30 cellular contexts compared by ENCODE assay signal in the genomic region with DNA sequence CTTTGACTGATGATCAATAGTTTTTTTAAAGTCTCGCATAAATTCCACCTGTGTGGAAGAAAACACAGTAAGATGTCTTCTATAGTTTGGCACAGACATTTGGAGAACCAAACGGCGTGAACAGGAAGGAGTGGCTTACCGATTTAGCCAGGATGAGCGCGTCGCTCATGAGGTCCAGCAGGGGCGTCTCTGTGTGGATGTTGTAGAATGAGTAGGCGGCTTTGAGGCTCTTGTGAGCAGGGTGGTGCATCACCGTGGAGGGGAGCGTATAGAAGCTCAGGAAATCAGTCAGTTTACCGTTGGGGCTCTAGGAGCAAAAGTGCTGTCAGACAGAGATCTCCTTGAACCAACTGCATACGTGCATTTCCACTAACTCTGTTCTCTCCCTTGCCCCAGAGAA. TPM values are rescaled to one million over a fixed set of nuclear protein-coding genes. Genes with fewer than 3 reads are reported as not detected.
DNase-seq lines count a peak whose midpoint lies in the region; FAIRE-seq and TF ChIP-seq lines count a peak whose summit lies in the region.
"Had no signal": no experiment of that assay in that cellular context is flagged by ENCODE, and none has a peak within 500 bp of the region (broad histone marks: within the 10 kb centered on the region; RNA-seq: fewer than 3 reads in every experiment).

No MANE protein-coding gene starts in this region.

- FAIRE-seq in urothelium cell line (lab: Jason Lieb, UNC), result peak; percentile 9
- FAIRE-seq: frontal cortex, GM12892 had no signal

- CTCF ChIA-PET in activated naive CD4-positive, alpha-beta T cell treated with anti-CD3 and anti-CD28 coated beads for 36 hours (lab: Charles Lee), result interaction anchor here (0.9 to 1.2 kb wide), 2 partner anchors 30 to 141 kb away, joined by 3 read pairs; no protein-coding TSS in a partner anchor
- CTCF ChIA-PET in activated naive CD4-positive, alpha-beta T cell treated with anti-CD3 and anti-CD28 coated beads, Interleukin-2, amount 10 ng/mL, durations not matched to agents 7 days and 5 days (lab: Charles Lee), result no interaction called here

- TF ChIP-seq POLR2A in NB4 (IDR thresholded peaks at IDR 0.05; ENCODE audit: extremely low read depth, insufficient read length) (no peak), spleen (IDR thresholded peaks at IDR 0.05) (no peak)

- no peak overlapping the region for H3K4me3 ChIP-seq in NB4 (ENCODE audit: low read depth, low read length)
- no peak overlapping the region for H3K4me3 ChIP-seq in endodermal cell (ENCODE audit: low read length)
- no peak overlapping the region for H3K4me3 ChIP-seq in spleen
- H3K4me3 ChIP-seq: breast epithelium, dorsolateral prefrontal cortex, heart right ventricle, lower lobe of right lung, sigmoid colon, testis had no signal

- no peak for TF ChIP-seq CTCF in NB4 (IDR thresholded peaks at IDR 0.05; ENCODE audit: low read depth, low read length)
- peak; percentile 41 for TF ChIP-seq CTCF in endodermal cell (conservative IDR thresholded peaks at IDR 0.05)
- no peak for TF ChIP-seq CTCF in spleen (IDR thresholded peaks at IDR 0.05 in 8 of 11, conservative IDR thresholded peaks at IDR 0.05 in 3 of 11)

- H3K9me3 Mint-ChIP-seq in activated naive CD4-positive, alpha-beta T cell treated with anti-CD3 and anti-CD28 coated beads for 36 hours, result no peaks in the 10 kb centered on the region
- no peaks in the 10 kb centered on the region for H3K9me3 Mint-ChIP-seq in activated naive CD4-positive, alpha-beta T cell treated with anti-CD3 and anti-CD28 coated beads, Interleukin-2, amount 10 ng/mL, durations not matched to agents 7 days and 5 days
- no peaks in the 10 kb centered on the region for H3K9me3 Mint-ChIP-seq in endodermal cell
- H3K9me3 Mint-ChIP-seq: activated CD4-positive, alpha-beta T cell treated with anti-CD3 and anti-CD28 coated beads, Interleukin-2, amount 10 ng/mL, durations not matched to agents 24 days and 14 days; activated naive CD4-positive, alpha-beta T cell treated with anti-CD3 and anti-CD28 coated beads, Interleukin-2, amount 50 U/mL, for 72 hours; HFFc6; naive thymus-derived CD8-positive, alpha-beta T cell had no signal

- H3K9me3 ChIP-seq in endodermal cell (ENCODE audit: control insufficient read depth, low read length) (peaks cover 12% of the 10 kb centered on the region), spleen (no peaks in the 10 kb centered on the region)
- H3K9me3 ChIP-seq: breast epithelium, lower lobe of right lung, sigmoid colon, testis had no signal

- WGBS in endodermal cell (ENCODE audit: insufficient coverage in 1 of 2, insufficient read length in 1 of 2), 2 experiments, result 93 to 94% methylated on average over 12 to 13 of the region's 13 CpGs
- 92 to 96% (median 93%) methylated on average over 13 of the region's 13 CpGs for WGBS in spleen, 5 donors

- H3K27me3 Mint-ChIP-seq in activated naive CD4-positive, alpha-beta T cell treated with anti-CD3 and anti-CD28 coated beads for 36 hours (ENCODE audit: low read depth), result no peaks in the 10 kb centered on the region
- no peaks in the 10 kb centered on the region for H3K27me3 Mint-ChIP-seq in activated naive CD4-positive, alpha-beta T cell treated with anti-CD3 and anti-CD28 coated beads, Interleukin-2, amount 10 ng/mL, durations not matched to agents 7 days and 5 days
- H3K27me3 Mint-ChIP-seq in endodermal cell (ENCODE audit: insufficient read depth), result no peaks in the 10 kb centered on the region
- H3K27me3 Mint-ChIP-seq: activated CD4-positive, alpha-beta T cell treated with anti-CD3 and anti-CD28 coated beads, Interleukin-2, amount 10 ng/mL, durations not matched to agents 24 days and 14 days; B cell; naive thymus-derived CD8-positive, alpha-beta T cell had no signal

- peaks cover 4% of the 10 kb centered on the region for H3K4me1 Mint-ChIP-seq in activated naive CD4-positive, alpha-beta T cell treated with anti-CD3 and anti-CD28 coated beads for 36 hours (ENCODE audit: low read depth)
- H3K4me1 Mint-ChIP-seq in activated naive CD4-positive, alpha-beta T cell treated with anti-CD3 and anti-CD28 coated beads, Interleukin-2, amount 10 ng/mL, durations not matched to agents 7 days and 5 days, result no peaks in the 10 kb centered on the region
- no peaks in the 10 kb centered on the region for H3K4me1 Mint-ChIP-seq in endodermal cell
- H3K4me1 Mint-ChIP-seq: B cell had no signal

- no peaks in the 10 kb centered on the region for H3K4me1 ChIP-seq in endodermal cell (ENCODE audit: control insufficient read depth, insufficient read depth, low read length)
- H3K4me1 ChIP-seq in spleen, result no peaks in the 10 kb centered on the region
- H3K4me1 ChIP-seq: breast epithelium, heart right ventricle, lower lobe of right lung, sigmoid colon, testis had no signal

- intact Hi-C loops in activated naive CD4-positive, alpha-beta T cell treated with anti-CD3 and anti-CD28 coated beads for 36 hours (cut with micrococcal nuclease), result no loop called here
- intact Hi-C loops in spleen (cut with DNase I; ENCODE audit: low total_unique reads), result no loop called here

- peak; percentile 25 for DNase-seq in activated naive CD4-positive, alpha-beta T cell treated with anti-CD3 and anti-CD28 coated beads for 36 hours
- no peak for DNase-seq in activated naive CD4-positive, alpha-beta T cell treated with anti-CD3 and anti-CD28 coated beads, Interleukin-2, amount 10 ng/mL, durations not matched to agents 7 days and 5 days
- DNase-seq in NB4 (ENCODE audit: low read depth) (peak; percentile 4), endodermal cell (peak; percentile 62), urothelium cell line (ENCODE audit: low spot score) (no peak), CD1c-positive myeloid dendritic cell (ENCODE audit: extremely low spot score) (no peak), spleen (no peak)
- DNase-seq: ACHN; activated CD4-positive, alpha-beta T cell treated with anti-CD3 and anti-CD28 coated beads, Interleukin-2, amount 10 ng/mL, durations not matched to agents 24 days and 14 days; anterior cingulate cortex; dorsolateral prefrontal cortex; heart right ventricle; HFFc6; IMR-90; lower lobe of right lung; MV-4-11; naive thymus-derived CD8-positive, alpha-beta T cell; NCI-H1436 treated with DMSO at 0.1 percent for 48 hours; NCI-H2107; NCI-H345; occipital lobe; Right ventricle myocardium superior; sigmoid colon; T-helper 9 cell; testis had no signal

- H3K27ac Mint-ChIP-seq in activated naive CD4-positive, alpha-beta T cell treated with anti-CD3 and anti-CD28 coated beads for 36 hours, result no peak overlapping the region
- no peak overlapping the region for H3K27ac Mint-ChIP-seq in activated naive CD4-positive, alpha-beta T cell treated with anti-CD3 and anti-CD28 coated beads, Interleukin-2, amount 10 ng/mL, durations not matched to agents 7 days and 5 days
- H3K27ac Mint-ChIP-seq in endodermal cell, result no peak overlapping the region
- H3K27ac Mint-ChIP-seq: activated CD4-positive, alpha-beta T cell treated with anti-CD3 and anti-CD28 coated beads, Interleukin-2, amount 10 ng/mL, durations not matched to agents 24 days and 14 days; activated naive CD4-positive, alpha-beta T cell treated with anti-CD3 and anti-CD28 coated beads, Interleukin-2, amount 50 U/mL, for 72 hours; B cell; HFFc6 had no signal

- peaks cover 22% of the 10 kb centered on the region for H3K36me3 Mint-ChIP-seq in activated naive CD4-positive, alpha-beta T cell treated with anti-CD3 and anti-CD28 coated beads for 36 hours (ENCODE audit: low read depth)
- peaks cover 30% of the 10 kb centered on the region for H3K36me3 Mint-ChIP-seq in activated naive CD4-positive, alpha-beta T cell treated with anti-CD3 and anti-CD28 coated beads, Interleukin-2, amount 10 ng/mL, durations not matched to agents 7 days and 5 days
- peaks cover 44% of the 10 kb centered on the region for H3K36me3 Mint-ChIP-seq in endodermal cell (ENCODE audit: low read depth)

- H3K4me3 Mint-ChIP-seq in activated naive CD4-positive, alpha-beta T cell treated with anti-CD3 and anti-CD28 coated beads for 36 hours, result no peak overlapping the region
- no peak overlapping the region for H3K4me3 Mint-ChIP-seq in activated naive CD4-positive, alpha-beta T cell treated with anti-CD3 and anti-CD28 coated beads, Interleukin-2, amount 10 ng/mL, durations not matched to agents 7 days and 5 days
- no peak overlapping the region for H3K4me3 Mint-ChIP-seq in endodermal cell
- H3K4me3 Mint-ChIP-seq: activated CD4-positive, alpha-beta T cell treated with anti-CD3 and anti-CD28 coated beads, Interleukin-2, amount 10 ng/mL, durations not matched to agents 24 days and 14 days; B cell; HFFc6; naive thymus-derived CD8-positive, alpha-beta T cell had no signal

- H3K36me3 ChIP-seq in endodermal cell (ENCODE audit: control insufficient read depth, insufficient read depth, low read length) (peaks cover 49% of the 10 kb centered on the region), spleen (peaks cover 0 to 89% (median 33%) of the 10 kb centered on the region in 6 donors)
- H3K36me3 ChIP-seq: breast epithelium had no signal

- H3K27ac ChIP-seq in endodermal cell (ENCODE audit: low read depth, low read length), result no peak overlapping the region
- H3K27ac ChIP-seq in spleen, result no peak overlapping the region
- H3K27ac ChIP-seq: breast epithelium, dorsolateral prefrontal cortex, heart right ventricle, lower lobe of right lung, sigmoid colon, testis had no signal

- no peak overlapping the region for H3K9ac ChIP-seq in endodermal cell (ENCODE audit: extremely low read depth, low read length, poor library complexity, severe bottlenecking)

- no peaks in the 10 kb centered on the region for H3K27me3 ChIP-seq in endodermal cell (ENCODE audit: control insufficient read depth, insufficient read depth, low read length, poor library complexity, severe bottlenecking)
- H3K27me3 ChIP-seq in spleen (replicated peaks in 1 of 7), result no peaks in the 10 kb centered on the region
- H3K27me3 ChIP-seq: breast epithelium, dorsolateral prefrontal cortex, heart right ventricle, sigmoid colon, testis had no signal

RNA-seq across cellular contexts. Expression of gene RPP38, which starts 15.5 kb away (rescaled TPM):
- 10 to 100 TPM; 15.6 to 16.3 TPM for total RNA-seq in activated naive CD4-positive, alpha-beta T cell treated with anti-CD3 and anti-CD28 coated beads for 36 hours
- total RNA-seq in endodermal cell (10 to 100 TPM; 23.6 to 24.8 TPM), spleen (10 to 100 TPM; 12.5 to 19.7 (median 15.6) TPM)
- 24.4 TPM for polyA plus RNA-seq in endodermal cell (2013, experiment 1 of 2)
- 20.4 TPM for polyA plus RNA-seq in endodermal cell (2013, experiment 2 of 2)
- polyA plus RNA-seq in spleen, result 10 to 100 TPM; 22.3 to 24.9 (median 24.2) TPM

RNA-seq across cellular contexts. Expression of gene ACBD7, which starts 24.1 kb away (rescaled TPM):
- under 1 TPM; 0.72 to 0.94 TPM for total RNA-seq in activated naive CD4-positive, alpha-beta T cell treated with anti-CD3 and anti-CD28 coated beads for 36 hours
- 1 to 10 TPM; 3.7 to 8.5 TPM for total RNA-seq in endodermal cell
- polyA plus RNA-seq in endodermal cell (2013, experiment 1 of 2), result 19.3 TPM
- 19.3 TPM for polyA plus RNA-seq in endodermal cell (2013, experiment 2 of 2)
- total RNA-seq in spleen, result under 1 TPM in 1 of 7 donors, not detected in 6; 0.77 TPM
- polyA plus RNA-seq in spleen, result under 1 TPM in 2 of 3 donors, not detected in 1; 0.09 to 0.10 TPM
- total RNA-seq: lower lobe of right lung, Right ventricle myocardium superior, sigmoid colon had no signal

RNA-seq across cellular contexts. Expression of gene NMT2, which starts 55.8 kb away (rescaled TPM):
- 10 to 100 TPM; 20.4 to 22.3 TPM for total RNA-seq in activated naive CD4-positive, alpha-beta T cell treated with anti-CD3 and anti-CD28 coated beads for 36 hours
- 10 to 100 TPM; 21.7 to 21.9 TPM for total RNA-seq in endodermal cell
- polyA plus RNA-seq in endodermal cell (2013, experiment 1 of 2), result 22.0 TPM
- 25.1 TPM for polyA plus RNA-seq in endodermal cell (2013, experiment 2 of 2)
- total RNA-seq in spleen, result 10 to 100 TPM; 11.3 to 19.2 (median 14.6) TPM
- polyA plus RNA-seq in spleen, result 10 to 100 TPM in 1 of 3 donors, 1 to 10 TPM in 2; 4.3 to 10.2 (median 6.0) TPM

Comparison
In these comparisons a context has a peak if more than half of its experiments do, and no peak if none do; other contexts are left out.
1. DNase-seq: peak in activated naive CD4-positive, alpha-beta T cell treated with anti-CD3 and anti-CD28 coated beads for 36 hours (single experiment), NB4 (single experiment) and endodermal cell (single experiment); none in activated naive CD4-positive, alpha-beta T cell treated with anti-CD3 and anti-CD28 coated beads, Interleukin-2, amount 10 ng/mL, durations not matched to agents 7 days and 5 days (single experiment), urothelium cell line (single experiment), CD1c-positive myeloid dendritic cell (single experiment) and spleen (single experiment).